In genomic region chr15:99651023-99651807, GRCh38 we compare ENCODE assay signal across 15 cellular contexts.
DNase-seq lines count a peak whose midpoint lies in the region; ATAC-seq and TF ChIP-seq lines count a peak whose summit lies in the region.
"Had no signal": no experiment of that assay in that cellular context is flagged by ENCODE, and none has a peak within 500 bp of the region (broad histone marks: within the 10 kb centered on the region; RNA-seq: fewer than 3 reads in every experiment).

No MANE protein-coding gene starts in this region.

- CTCF ChIA-PET in RWPE1 (lab: Yijun Ruan, JAX), result interaction anchor here (0.9 kb wide), 1 partner anchor 379 kb away, joined by 3 read pairs; no protein-coding TSS in a partner anchor

- no peak for TF ChIP-seq CTCF in RWPE1 (conservative IDR thresholded peaks at IDR 0.05; ENCODE audit: low read depth)
- no peak for TF ChIP-seq CTCF in fibroblast of lung (conservative IDR thresholded peaks at IDR 0.05 in 1 of 2, IDR thresholded peaks at IDR 0.05 in 1 of 2; ENCODE audit: low read depth in 1 of 2, low read length in 2 of 2)
- TF ChIP-seq CTCF in prostate gland (IDR thresholded peaks at IDR 0.05), result no peak

- no peaks in the 10 kb centered on the region for H3K36me3 ChIP-seq in fibroblast of lung (ENCODE audit: control insufficient read depth, insufficient read depth, low read length)
- H3K36me3 ChIP-seq in skeletal muscle satellite cell (ENCODE audit: insufficient read depth, low read length), result peaks cover 9% of the 10 kb centered on the region
- no peaks in the 10 kb centered on the region for H3K36me3 ChIP-seq in prostate gland

- H3K27ac ChIP-seq in RWPE1 (no peak overlapping the region; the same call in 1 of the 2 replicates), fibroblast of lung (ENCODE audit: insufficient read depth, low read length) (no peak overlapping the region), prostate gland (no peak overlapping the region)
- H3K27ac ChIP-seq: coronary artery, upper lobe of right lung had no signal

- H3K4me1 ChIP-seq in fibroblast of lung (ENCODE audit: control insufficient read depth, extremely low read depth, insufficient read depth, low read length), result peaks cover 6% of the 10 kb centered on the region
- H3K4me1 ChIP-seq in skeletal muscle satellite cell (ENCODE audit: control insufficient read depth, insufficient read depth, low read length), result peaks cover 14% of the 10 kb centered on the region
- H3K4me1 ChIP-seq in prostate gland (replicated peaks), result no peaks in the 10 kb centered on the region
- H3K4me1 ChIP-seq: upper lobe of right lung had no signal

- WGBS in prostate gland, result 93% methylated on average over 6 of the region's 6 CpGs

- H2AFZ ChIP-seq in fibroblast of lung (ENCODE audit: low read length), result no peak overlapping the region

- H3K9me3 ChIP-seq in fibroblast of lung (ENCODE audit: control insufficient read depth, insufficient read depth, low read depth, low read length) (no peaks in the 10 kb centered on the region), skeletal muscle satellite cell (replicated peaks; ENCODE audit: low read length) (no peaks in the 10 kb centered on the region), prostate gland (no peaks in the 10 kb centered on the region)

- H3K79me2 ChIP-seq in fibroblast of lung (ENCODE audit: control insufficient read depth, insufficient read depth, low read length), result no peaks in the 10 kb centered on the region

- no peak for ATAC-seq in GM18907 (IDR thresholded peaks at IDR 0.05; ENCODE audit: unreplicated experiment)
- ATAC-seq: K562, Panc1, upper lobe of right lung had no signal

- H4K20me1 ChIP-seq in fibroblast of lung (ENCODE audit: control insufficient read depth, extremely low read depth, insufficient read depth, low read length), result no peaks in the 10 kb centered on the region

- no peak overlapping the region for H3K4me3 ChIP-seq in fibroblast of lung (replicated peaks in 1 of 4; ENCODE audit: control extremely low read depth in 1 of 4, insufficient read depth in 1 of 4, low read depth in 3 of 4, low read length in 4 of 4)
- H3K4me3 ChIP-seq in skeletal muscle satellite cell (ENCODE audit: low read length), result no peak overlapping the region
- no peak overlapping the region for H3K4me3 ChIP-seq in prostate gland
- H3K4me3 ChIP-seq: coronary artery, K562, upper lobe of right lung had no signal

- H3K27me3 ChIP-seq in fibroblast of lung (ENCODE audit: control insufficient read depth, insufficient read depth, low read length) (no peaks in the 10 kb centered on the region), skeletal muscle satellite cell (ENCODE audit: control insufficient read depth, insufficient read depth, low read length) (no peaks in the 10 kb centered on the region), prostate gland (replicated peaks; ENCODE audit: insufficient read depth) (no peaks in the 10 kb centered on the region)
- H3K27me3 ChIP-seq: upper lobe of right lung had no signal

- POLR2A ChIA-PET in RWPE1 (lab: Yijun Ruan, JAX; ENCODE audit: low non-redundant PET), result no interaction called here

- H3K9ac ChIP-seq in fibroblast of lung (ENCODE audit: insufficient read depth, low read length) (no peak overlapping the region), skeletal muscle satellite cell (ENCODE audit: low read depth, low read length) (peak overlapping the region; percentile 16)

- intact Hi-C loops in prostate gland (cut with DNase I), result no loop called here

- H3K4me2 ChIP-seq in fibroblast of lung (ENCODE audit: extremely low read depth, insufficient read depth, low read length) (peak overlapping the region; percentile 3), skeletal muscle satellite cell (ENCODE audit: low read length) (peak overlapping the region; percentile 20)

- DNase-seq in GM04503 (ENCODE audit: low read depth), result peak; percentile 18
- peak; percentile 58 for DNase-seq in RWPE1 (ENCODE audit: low spot score)
- peak; percentile 29 to 71 for DNase-seq in fibroblast of lung (ENCODE audit: low read depth in 2 of 2)
- DNase-seq in prostate gland (ENCODE audit: low spot score), result no peak
- no peak for DNase-seq in DMS79 treated with DMSO at 0.1 percent for 48 hours (lab: John Stamatoyannopoulos, UW)
- DNase-seq: DMS153, hippocampal formation, midbrain, right cardiac atrium, upper lobe of right lung had no signal

- TF ChIP-seq POLR2A in prostate gland (IDR thresholded peaks at IDR 0.05), result no peak

Comparison
In these comparisons a context has a peak if more than half of its experiments do, and no peak if none do; other contexts are left out.
1. DNase-seq: peak in GM04503 (single experiment), RWPE1 (single experiment) and fibroblast of lung (2 of 2); none in prostate gland (single experiment) and DMS79 treated with DMSO at 0.1 percent for 48 hours (single experiment).